Comparison of ENCODE assay signal across 21 cellular contexts in genomic region chr18:46035701-46036680, GRCh38. TPM values are rescaled to one million over a fixed set of nuclear protein-coding genes. Genes with fewer than 3 reads are reported as not detected.
DNase-seq lines count a peak whose midpoint lies in the region; ATAC-seq and TF ChIP-seq lines count a peak whose summit lies in the region.
"Had no signal": no experiment of that assay in that cellular context is flagged by ENCODE, and none has a peak within 500 bp of the region (broad histone marks: within the 10 kb centered on the region; RNA-seq: fewer than 3 reads in every experiment).

No MANE protein-coding gene starts in this region.

- no peaks in the 10 kb centered on the region for H3K27me3 Mint-ChIP-seq in activated naive CD4-positive, alpha-beta T cell treated with anti-CD3 and anti-CD28 coated beads for 36 hours (ENCODE audit: low read depth)
- H3K27me3 Mint-ChIP-seq in activated naive CD4-positive, alpha-beta T cell treated with anti-CD3 and anti-CD28 coated beads, Interleukin-2, amount 10 ng/mL, durations not matched to agents 7 days and 5 days, result no peaks in the 10 kb centered on the region
- peaks cover 16% of the 10 kb centered on the region for H3K27me3 Mint-ChIP-seq in WTC11 (ENCODE audit: low read depth)
- H3K27me3 Mint-ChIP-seq: stimulated activated naive CD8-positive, alpha-beta T cell treated with anti-CD3 and anti-CD28 coated beads, Interleukin-15, amount 100 ng/mL, for 72 hours had no signal

- TF ChIP-seq CTCF in WTC11 (IDR thresholded peaks at IDR 0.05) (no peak), fibroblast of the aortic adventitia (IDR thresholded peaks at IDR 0.05; ENCODE audit: insufficient read depth, low read length) (no peak), tibial artery (IDR thresholded peaks at IDR 0.05) (no peak)

- peaks cover 10% of the 10 kb centered on the region for H3K36me3 Mint-ChIP-seq in activated naive CD4-positive, alpha-beta T cell treated with anti-CD3 and anti-CD28 coated beads for 36 hours (ENCODE audit: low read depth)
- H3K36me3 Mint-ChIP-seq in activated naive CD4-positive, alpha-beta T cell treated with anti-CD3 and anti-CD28 coated beads, Interleukin-2, amount 10 ng/mL, durations not matched to agents 7 days and 5 days, result peaks cover 9% of the 10 kb centered on the region
- no peaks in the 10 kb centered on the region for H3K36me3 Mint-ChIP-seq in WTC11

- H3K4me3 ChIP-seq in fibroblast of the aortic adventitia (ENCODE audit: low read depth, low read length) (no peak overlapping the region), tibial artery (no peak overlapping the region)
- H3K4me3 ChIP-seq: body of pancreas, right atrium auricular region had no signal

- H3K4me3 Mint-ChIP-seq in activated naive CD4-positive, alpha-beta T cell treated with anti-CD3 and anti-CD28 coated beads for 36 hours, result no peak overlapping the region
- H3K4me3 Mint-ChIP-seq in activated naive CD4-positive, alpha-beta T cell treated with anti-CD3 and anti-CD28 coated beads, Interleukin-2, amount 10 ng/mL, durations not matched to agents 7 days and 5 days, result no peak overlapping the region
- no peak overlapping the region for H3K4me3 Mint-ChIP-seq in WTC11
- H3K4me3 Mint-ChIP-seq: CD8-positive, alpha-beta memory T cell; neural crest cell; stimulated activated naive CD8-positive, alpha-beta T cell treated with anti-CD3 and anti-CD28 coated beads, Interleukin-15, amount 100 ng/mL, for 72 hours had no signal

- peak overlapping the region; percentile 42 for H3K27ac Mint-ChIP-seq in activated naive CD4-positive, alpha-beta T cell treated with anti-CD3 and anti-CD28 coated beads for 36 hours
- H3K27ac Mint-ChIP-seq in activated naive CD4-positive, alpha-beta T cell treated with anti-CD3 and anti-CD28 coated beads, Interleukin-2, amount 10 ng/mL, durations not matched to agents 7 days and 5 days, result no peak overlapping the region
- H3K27ac Mint-ChIP-seq in WTC11, result no peak overlapping the region
- H3K27ac Mint-ChIP-seq: CD8-positive, alpha-beta memory T cell had no signal

- no peaks in the 10 kb centered on the region for H3K4me1 ChIP-seq in tibial artery
- H3K4me1 ChIP-seq: body of pancreas, right atrium auricular region had no signal

- H3K9me3 Mint-ChIP-seq in activated naive CD4-positive, alpha-beta T cell treated with anti-CD3 and anti-CD28 coated beads for 36 hours, result no peaks in the 10 kb centered on the region
- no peaks in the 10 kb centered on the region for H3K9me3 Mint-ChIP-seq in activated naive CD4-positive, alpha-beta T cell treated with anti-CD3 and anti-CD28 coated beads, Interleukin-2, amount 10 ng/mL, durations not matched to agents 7 days and 5 days
- H3K9me3 Mint-ChIP-seq in WTC11, result no peaks in the 10 kb centered on the region
- H3K9me3 Mint-ChIP-seq: CD8-positive, alpha-beta memory T cell; neural crest cell; stimulated activated naive CD8-positive, alpha-beta T cell treated with anti-CD3 and anti-CD28 coated beads, Interleukin-15, amount 100 ng/mL, for 72 hours had no signal

- no peak for DNase-seq in activated naive CD4-positive, alpha-beta T cell treated with anti-CD3 and anti-CD28 coated beads for 36 hours
- no peak for DNase-seq in activated naive CD4-positive, alpha-beta T cell treated with anti-CD3 and anti-CD28 coated beads, Interleukin-2, amount 10 ng/mL, durations not matched to agents 7 days and 5 days
- DNase-seq in WTC11 (ENCODE audit: low spot score), result no peak
- DNase-seq in fibroblast of the aortic adventitia (ENCODE audit: low read depth), result peak; percentile 79
- no peak for DNase-seq in stimulated activated CD8-positive, alpha-beta memory T cell treated with anti-CD3 and anti-CD28 coated beads, Interleukin-4, amount 100 ng/mL, for 48 hours
- DNase-seq in activated CD8-positive, alpha-beta memory T cell treated with anti-CD3 and anti-CD28 coated beads, Interleukin-2, amount 50 U/mL, for 4 hours, result no peak
- no peak for DNase-seq in tibial artery
- DNase-seq: activated CD4-positive, alpha-beta T cell treated with anti-CD3 and anti-CD28 coated beads for 4 hours; body of pancreas; CD8-positive, alpha-beta memory T cell; DND-41; hippocampal formation; NCI-H2081; NCI-H69; PC-3; stimulated activated naive CD8-positive, alpha-beta T cell treated with anti-CD3 and anti-CD28 coated beads, Interleukin-15, amount 100 ng/mL, for 72 hours; T-helper 9 cell had no signal

- peaks cover 0 to 18% (median 0%) of the 10 kb centered on the region in 3 donors for H3K36me3 ChIP-seq in tibial artery
- H3K36me3 ChIP-seq: right atrium auricular region had no signal

- intact Hi-C loops in activated naive CD4-positive, alpha-beta T cell treated with anti-CD3 and anti-CD28 coated beads for 36 hours (cut with micrococcal nuclease), result no loop called here
- intact Hi-C loops in tibial artery (cut with DNase I; ENCODE audit: low total_unique reads), result no loop called here

- ATAC-seq in WTC11 (no peak), GM18909 (IDR thresholded peaks at IDR 0.05; ENCODE audit: poor library complexity, unreplicated experiment) (no peak)
- ATAC-seq: body of pancreas; HepG2; PC-3; stimulated activated naive CD8-positive, alpha-beta T cell treated with anti-CD3 and anti-CD28 coated beads, Interleukin-15, amount 100 ng/mL, for 72 hours had no signal

- H3K27ac ChIP-seq in tibial artery, result no peak overlapping the region
- H3K27ac ChIP-seq: body of pancreas, right atrium auricular region had no signal

- no peaks in the 10 kb centered on the region for H3K9me3 ChIP-seq in tibial artery
- H3K9me3 ChIP-seq: body of pancreas, right atrium auricular region had no signal

- peaks cover 13% of the 10 kb centered on the region for H3K4me1 Mint-ChIP-seq in activated naive CD4-positive, alpha-beta T cell treated with anti-CD3 and anti-CD28 coated beads for 36 hours (ENCODE audit: low read depth)
- H3K4me1 Mint-ChIP-seq in activated naive CD4-positive, alpha-beta T cell treated with anti-CD3 and anti-CD28 coated beads, Interleukin-2, amount 10 ng/mL, durations not matched to agents 7 days and 5 days, result peaks cover 22% of the 10 kb centered on the region
- H3K4me1 Mint-ChIP-seq in WTC11, result no peaks in the 10 kb centered on the region
- H3K4me1 Mint-ChIP-seq: neural crest cell had no signal

- CTCF ChIA-PET in activated naive CD4-positive, alpha-beta T cell treated with anti-CD3 and anti-CD28 coated beads for 36 hours (lab: Charles Lee), result interaction anchor here (0.8 to 1.0 kb wide), 2 partner anchors 16 to 62 kb away, joined by 3 read pairs; no protein-coding TSS in a partner anchor
- CTCF ChIA-PET in activated naive CD4-positive, alpha-beta T cell treated with anti-CD3 and anti-CD28 coated beads, Interleukin-2, amount 10 ng/mL, durations not matched to agents 7 days and 5 days (lab: Charles Lee), result interaction anchor here (1.5 to 1.6 kb wide), 2 partner anchors 34 to 38 kb away, joined by 3 to 4 read pairs; no protein-coding TSS in a partner anchor
- CTCF ChIA-PET in WTC11 (lab: Charles Lee), result interaction anchor here (0.6 to 2.2 kb wide), 4 partner anchors 10 to 234 kb away, joined by 3 to 9 read pairs (median 3); no protein-coding TSS in a partner anchor

- no peaks in the 10 kb centered on the region for H3K27me3 ChIP-seq in tibial artery
- H3K27me3 ChIP-seq: body of pancreas, right atrium auricular region had no signal

- POLR2A ChIA-PET in WTC11 (lab: Charles Lee), result no interaction called here

TF ChIP-seq in WTC11, 78 proteins besides CTCF, POLR2A, EP300 and RAD21:
- peak; percentile 98 for TF ChIP-seq HMGA2 (CRISPR knock-in tag; IDR thresholded peaks at IDR 0.05)
- TF ChIP-seq ARID4B (CRISPR knock-in tag; IDR thresholded peaks at IDR 0.05; ENCODE audit: borderline replicate concordance), result no peak

RNA-seq across cellular contexts. Expression of gene PSTPIP2, which starts 36.1 kb away (rescaled TPM):
- total RNA-seq in activated naive CD4-positive, alpha-beta T cell treated with anti-CD3 and anti-CD28 coated beads for 36 hours, result 10 to 100 TPM; 14.3 TPM
- total RNA-seq in WTC11 (2021) (1.9 to 2.5 TPM (median 1.9 TPM) in 3 replicates), fibroblast of the aortic adventitia (ENCODE audit: low replicate concordance) (2.0 and 6.4 TPM in 2 replicates)
